ENCODE assay signal across 25 cellular contexts in genomic region chr2:217944923-217945322, GRCh38. TPM values are rescaled to one million over a fixed set of nuclear protein-coding genes. Genes with fewer than 3 reads are reported as not detected.
DNase-seq lines count a peak whose midpoint lies in the region; ATAC-seq, FAIRE-seq and TF ChIP-seq lines count a peak whose summit lies in the region.
"Had no signal": no experiment of that assay in that cellular context is flagged by ENCODE, and none has a peak within 500 bp of the region (broad histone marks: within the 10 kb centered on the region; RNA-seq: fewer than 3 reads in every experiment).

No MANE protein-coding gene starts in this region.

- TF ChIP-seq CTCF in BE2C (IDR thresholded peaks at IDR 0.05; ENCODE audit: low read depth, low read length) (no peak), nephron (IDR thresholded peaks at IDR 0.05; ENCODE audit: unreplicated experiment in 3 of 3) (no peak), spleen (IDR thresholded peaks at IDR 0.05 in 8 of 11, conservative IDR thresholded peaks at IDR 0.05 in 3 of 11) (no peak)

- H3K27ac ChIP-seq in spleen = no peak overlapping the region
- H3K27ac ChIP-seq: cardiac muscle cell, HL-60 had no signal

- intact Hi-C loops in spleen (cut with DNase I; ENCODE audit: low total_unique reads) = no loop called here

- ATAC-seq in HG03025 (IDR thresholded peaks at IDR 0.05; ENCODE audit: low FRiP score, unreplicated experiment) = no peak
- ATAC-seq: activated T-helper 17 cell treated with anti-CD3 and anti-CD28 coated beads, Interleukin-2, amount 50 U/mL, for 72 hours; CD8-positive, alpha-beta T cell; psoas muscle; T-cell had no signal

- H3K4me1 ChIP-seq in BE2C (peaks cover 10% of the 10 kb centered on the region), adipocyte (ENCODE audit: control insufficient read depth, insufficient read depth, low read length) (peaks cover 70% of the 10 kb centered on the region), spleen (peaks cover 0 to 68% (median 18%) of the 10 kb centered on the region in 6 donors)

- FAIRE-seq in HTR-8/SVneo (lab: Jason Lieb, UNC) = no peak
- FAIRE-seq: islet of Langerhans had no signal

- H3K4me3 Mint-ChIP-seq in nephron = peak overlapping the region in 1 of 3 experiments; percentile 34
- H3K4me3 Mint-ChIP-seq: activated T-helper 17 cell treated with anti-CD3 and anti-CD28 coated beads, Interleukin-2, amount 50 U/mL, for 72 hours; CD8-positive, alpha-beta T cell; T-cell had no signal

- DNase-seq in BE2C = peak; percentile 1
- DNase-seq in adipocyte (ENCODE audit: low read depth) = no peak
- peak; percentile 35 for DNase-seq in spleen
- DNase-seq in HTR-8/SVneo (ENCODE audit: insufficient read length, low spot score) = no peak
- DNase-seq in T-helper 9 cell = no peak
- DNase-seq: activated CD4-positive, alpha-beta T cell treated with anti-CD3 and anti-CD28 coated beads for 4 hours; CD8-positive, alpha-beta T cell; DMS53; foreskin fibroblast; GF-D8; hypothalamus; IMR-90; NCI-H1417 treated with DMSO at 0.1 percent for 48 hours; NCI-H69; stimulated activated CD8-positive, alpha-beta memory T cell treated with anti-CD3 and anti-CD28 coated beads, Interleukin-4, amount 100 ng/mL, for 48 hours; T-cell had no signal

- TF ChIP-seq POLR2A in spleen (IDR thresholded peaks at IDR 0.05) = no peak

- H3K9ac ChIP-seq in adipocyte (ENCODE audit: low read length) = peak overlapping the region; percentile 96

- H3K4me3 ChIP-seq in BE2C (ENCODE audit: low read depth, low read length) (no peak overlapping the region), adipocyte (ENCODE audit: low read length) (no peak overlapping the region), spleen (no peak overlapping the region)
- H3K4me3 ChIP-seq: cardiac muscle cell, lung had no signal

- H3K9me3 ChIP-seq in BE2C (no peaks in the 10 kb centered on the region), adipocyte (ENCODE audit: control insufficient read depth, low read length) (no peaks in the 10 kb centered on the region), spleen (no peaks in the 10 kb centered on the region)
- H3K9me3 ChIP-seq: psoas muscle had no signal

- no peaks in the 10 kb centered on the region for H3K27me3 Mint-ChIP-seq in nephron (ENCODE audit: low read depth)

- WGBS in spleen, 5 donors = 78 to 94% (median 85%) methylated on average over 8 of the region's 8 CpGs

- H3K9me3 Mint-ChIP-seq in nephron = no peaks in the 10 kb centered on the region
- H3K9me3 Mint-ChIP-seq: activated T-helper 17 cell treated with anti-CD3 and anti-CD28 coated beads, Interleukin-2, amount 50 U/mL, for 72 hours; CD8-positive, alpha-beta T cell; T-cell had no signal

- H3K36me3 Mint-ChIP-seq in nephron (ENCODE audit: low read depth) = peaks cover 4% of the 10 kb centered on the region
- H3K36me3 Mint-ChIP-seq: CD8-positive, alpha-beta T cell; T-cell had no signal

- H3K4me1 Mint-ChIP-seq in nephron = peaks cover 84% of the 10 kb centered on the region
- H3K4me1 Mint-ChIP-seq: activated T-helper 17 cell treated with anti-CD3 and anti-CD28 coated beads, Interleukin-2, amount 50 U/mL, for 72 hours had no signal

- H3K27ac Mint-ChIP-seq in nephron = peak overlapping the region; percentile 43 to 75 (median 68)
- H3K27ac Mint-ChIP-seq: activated T-helper 17 cell treated with anti-CD3 and anti-CD28 coated beads, Interleukin-2, amount 50 U/mL, for 72 hours; CD8-positive, alpha-beta T cell; T-cell had no signal

- no peaks in the 10 kb centered on the region for H3K27me3 ChIP-seq in BE2C
- no peaks in the 10 kb centered on the region for H3K27me3 ChIP-seq in adipocyte (replicated peaks; ENCODE audit: control insufficient read depth, insufficient read depth, low read length)
- peaks cover 0 to 22% (median 0%) of the 10 kb centered on the region in 7 donors for H3K27me3 ChIP-seq in spleen (replicated peaks in 1 of 7)
- H3K27me3 ChIP-seq: cardiac muscle cell, dorsolateral prefrontal cortex had no signal

- H3K36me3 ChIP-seq in BE2C (no peaks in the 10 kb centered on the region), adipocyte (ENCODE audit: control insufficient read depth, insufficient read depth, low read length, severe bottlenecking) (peaks cover 5% of the 10 kb centered on the region), spleen (no peaks in the 10 kb centered on the region)
- H3K36me3 ChIP-seq: cardiac muscle cell had no signal

RNA-seq across cellular contexts. Expression of gene TNS1, which starts 57.9 kb away (rescaled TPM):
- polyA plus RNA-seq in BE2C (2012; ENCODE audit: insufficient read depth, insufficient read length, low read depth) = 65.0 TPM
- 100 to 1,000 TPM; 170 to 580 (median 273) TPM for total RNA-seq in spleen
- polyA plus RNA-seq in spleen = 10 to 100 TPM in 1 of 3 donors, 1 to 10 TPM in 2; 6.9 to 48.7 (median 8.6) TPM
- total RNA-seq: CD8-positive, alpha-beta T cell had no signal

Comparison
In these comparisons a context has a peak if more than half of its experiments do, and no peak if none do; other contexts are left out.
1. DNase-seq: peak in BE2C (single experiment) and spleen (single experiment); none in adipocyte (single experiment), HTR-8/SVneo (single experiment) and T-helper 9 cell (single experiment).